16 cellular contexts compared by ENCODE assay signal in the genomic region with DNA sequence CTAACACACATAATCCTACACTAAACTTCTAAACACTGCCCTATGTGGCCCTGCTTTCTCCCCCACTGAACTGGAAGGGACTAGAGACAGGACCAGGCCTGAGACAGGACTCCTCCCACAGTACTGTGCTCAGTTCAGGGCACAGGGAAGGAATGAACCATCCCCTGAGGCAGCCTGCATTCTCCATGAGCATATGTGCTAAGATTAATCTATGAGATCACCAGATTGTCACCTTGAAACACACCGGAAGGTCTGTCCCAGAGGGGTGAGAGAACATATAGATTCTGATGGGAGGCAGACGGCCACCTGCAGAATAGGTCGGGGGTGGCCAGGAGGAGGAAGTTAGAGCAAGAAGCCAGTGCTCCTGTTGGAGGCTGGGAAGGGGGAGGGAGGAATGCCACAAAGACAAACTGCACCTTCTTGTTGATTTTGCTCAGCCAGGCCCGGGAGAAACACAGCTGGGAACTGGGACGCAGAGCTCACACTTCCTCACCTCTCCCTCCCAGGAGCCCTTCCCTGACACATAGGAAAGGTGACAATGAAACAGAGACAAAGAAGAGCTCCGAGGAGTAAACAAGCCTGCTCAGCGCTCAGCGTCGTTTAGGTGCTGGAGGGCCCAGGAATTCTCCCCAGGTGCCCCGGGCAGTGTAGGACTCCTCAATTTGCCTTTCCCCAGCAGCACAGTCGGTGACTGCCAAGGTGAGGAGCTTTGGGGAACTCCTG. TPM values are rescaled to one million over a fixed set of nuclear protein-coding genes. Genes with fewer than 3 reads are reported as not detected.
DNase-seq lines count a peak whose midpoint lies in the region; ATAC-seq and TF ChIP-seq lines count a peak whose summit lies in the region.
"Had no signal": no experiment of that assay in that cellular context is flagged by ENCODE, and none has a peak within 500 bp of the region (broad histone marks: within the 10 kb centered on the region; RNA-seq: fewer than 3 reads in every experiment).

No MANE protein-coding gene starts in this region.

- H3K4me1 ChIP-seq in cardiac muscle cell (ENCODE audit: low read depth) (peaks cover 9% of the 10 kb centered on the region), breast epithelium (peaks cover 0 to 25% of the 10 kb centered on the region in 2 donors)
- H3K4me1 ChIP-seq: parathyroid adenoma, Peyer's patch had no signal

- no peaks in the 10 kb centered on the region for H3K27me3 ChIP-seq in cardiac muscle cell
- H3K27me3 ChIP-seq in breast epithelium, result no peaks in the 10 kb centered on the region
- H3K27me3 ChIP-seq: Peyer's patch had no signal

- no peaks in the 10 kb centered on the region for H3K36me3 ChIP-seq in cardiac muscle cell
- H3K36me3 ChIP-seq in breast epithelium, result no peaks in the 10 kb centered on the region
- H3K36me3 ChIP-seq: Peyer's patch had no signal

- intact Hi-C loops in left cardiac atrium (cut with DNase I) (no loop called here), breast epithelium (cut with DNase I; ENCODE audit: low total_unique reads) (no loop called here)

- H3K27ac ChIP-seq in cardiac muscle cell (peak overlapping the region; percentile 2), breast epithelium (peak overlapping the region; percentile 89 to 93)
- H3K27ac ChIP-seq: parathyroid adenoma, Peyer's patch had no signal

- H3K9me3 ChIP-seq in cardiac muscle cell (ENCODE audit: low read depth) (no peaks in the 10 kb centered on the region), breast epithelium (no peaks in the 10 kb centered on the region)
- H3K9me3 ChIP-seq: Peyer's patch had no signal

- ATAC-seq in left cardiac atrium (no peak), left lobe of liver (no peak), HG03565 (IDR thresholded peaks at IDR 0.05; ENCODE audit: unreplicated experiment) (no peak)
- ATAC-seq: activated T-cell treated with anti-CD3 and anti-CD28 coated beads, Interleukin-2, amount 50 U/mL, for 72 hours had no signal

- DNase-seq in cardiac muscle cell (ENCODE audit: low read depth in 1 of 2, low spot score in 1 of 2) (no peak), left cardiac atrium (no peak), breast epithelium (ENCODE audit: low spot score in 2 of 2) (peak in 1 of 2 donors; percentile 76), left lobe of liver (ENCODE audit: low spot score) (peak; percentile 24), cerebellum (ENCODE audit: low spot score) (no peak), amniotic stem cell (lab: John Stamatoyannopoulos, UW) (no peak)
- DNase-seq in stimulated activated CD4-positive, alpha-beta T cell treated with anti-CD3 and anti-CD28 coated beads, Interleukin-15, amount 100 ng/mL, for 24 hours, result no peak
- DNase-seq: activated CD4-positive, alpha-beta T cell treated with anti-CD3 and anti-CD28 coated beads for 48 hours; activated T-cell treated with anti-CD3 and anti-CD28 coated beads, Interleukin-2, amount 50 U/mL, for 72 hours; dermis blood vessel endothelial cell; DND-41; NCI-H226 had no signal

- H3K4me3 ChIP-seq in cardiac muscle cell (no peak overlapping the region), breast epithelium (peak overlapping the region in 1 of 3 donors; percentile 31)
- H3K4me3 ChIP-seq: Peyer's patch had no signal

- no peak for TF ChIP-seq CTCF in cardiac muscle cell (IDR thresholded peaks at IDR 0.05; ENCODE audit: low read depth, low read length)
- TF ChIP-seq CTCF in breast epithelium (IDR thresholded peaks at IDR 0.05), result no peak

- TF ChIP-seq POLR2A in breast epithelium (IDR thresholded peaks at IDR 0.05), result no peak

RNA-seq across cellular contexts. Expression of a gene that starts 52.1 kb away (rescaled TPM):
- total RNA-seq in cardiac muscle cell (5.5 and 6.2 TPM in 2 replicates), left cardiac atrium (1 to 10 TPM; 4.2 to 5.6 TPM), breast epithelium (10 to 100 TPM in 1 of 3 donors, 1 to 10 TPM in 2; 5.6 to 26.5 (median 6.1) TPM), left lobe of liver (1.2 TPM), cerebellum (3.9 TPM)
- 2.3 and 3.0 TPM in 2 replicates for polyA plus RNA-seq in cardiac muscle cell
- total RNA-seq: dermis blood vessel endothelial cell, mononuclear cell had no signal
